Comparison of ENCODE assay signal across 10 cellular contexts in the genomic region with DNA sequence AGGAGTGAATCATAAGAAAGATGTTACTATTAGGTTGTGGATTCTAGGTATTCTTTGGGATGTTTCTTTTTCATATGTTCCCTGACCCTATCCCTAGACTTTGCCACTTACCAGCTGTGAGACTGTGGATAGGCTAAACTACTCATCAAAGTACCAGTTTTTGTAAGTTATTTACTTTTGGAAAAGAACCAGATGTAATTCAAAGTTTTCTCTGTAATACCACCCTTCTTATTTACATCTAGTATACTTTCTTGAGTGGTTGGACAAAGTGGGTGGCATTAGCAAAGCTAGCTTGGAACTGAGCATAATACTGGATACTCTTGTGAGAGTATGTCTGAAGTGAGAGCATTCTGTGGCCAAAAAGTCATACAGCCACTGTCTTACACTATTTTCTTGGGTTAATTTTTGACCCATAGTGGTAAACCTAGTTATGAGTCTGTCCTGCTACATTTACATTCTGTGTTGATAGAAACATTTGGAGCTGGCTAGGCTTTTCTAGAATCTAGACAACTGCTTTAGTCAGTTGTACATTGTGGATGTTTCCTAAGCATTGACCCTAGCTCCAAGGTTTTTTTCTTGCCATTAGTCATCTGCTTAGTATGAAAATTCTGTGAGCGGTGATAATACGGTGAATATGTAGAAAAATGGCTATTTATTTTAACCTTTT. TPM values are rescaled to one million over a fixed set of nuclear protein-coding genes. Genes with fewer than 3 reads are reported as not detected.
DNase-seq lines count a peak whose midpoint lies in the region; ATAC-seq, FAIRE-seq and TF ChIP-seq lines count a peak whose summit lies in the region.
"Had no signal": no experiment of that assay in that cellular context is flagged by ENCODE, and none has a peak within 500 bp of the region (broad histone marks: within the 10 kb centered on the region; RNA-seq: fewer than 3 reads in every experiment).

No MANE protein-coding gene starts in this region.

- no peaks in the 10 kb centered on the region for H3K9me3 ChIP-seq in left ventricle myocardium inferior (replicated peaks)

- TF ChIP-seq CTCF in left ventricle myocardium inferior (IDR thresholded peaks at IDR 0.05; ENCODE audit: borderline replicate concordance) = no peak

- intact Hi-C loops in left ventricle myocardium inferior (cut with micrococcal nuclease) (no loop called here), cardiac septum (cut with DNase I) (no loop called here)

- DNase-seq in left ventricle myocardium inferior (no peak), cardiac septum (ENCODE audit: low spot score) (no peak), dermis blood vessel endothelial cell (peak; percentile 33), GM12891 (ENCODE audit: insufficient read length, low spot score) (no peak), NCI-H2227 (lab: John Stamatoyannopoulos, UW; ENCODE audit: unreplicated experiment) (no peak), foreskin melanocyte (no peak)
- no peak for DNase-seq in stimulated activated CD4-positive, alpha-beta T cell treated with anti-CD3 and anti-CD28 coated beads, Interleukin-4, amount 100 ng/mL, for 4 hours
- DNase-seq: SW 1271 had no signal

- H3K27me3 ChIP-seq in left ventricle myocardium inferior (ENCODE audit: low read depth) = no peaks in the 10 kb centered on the region
- H3K27me3 ChIP-seq: BLaER1 had no signal

- peak overlapping the region; percentile 11 for H3K4me3 ChIP-seq in left ventricle myocardium inferior
- H3K4me3 ChIP-seq: BLaER1 had no signal

- ATAC-seq in HG03135 (IDR thresholded peaks at IDR 0.05; ENCODE audit: unreplicated experiment) = peak; percentile 90

- FAIRE-seq in GM12891 (lab: Jason Lieb, UNC) = no peak

- no peaks in the 10 kb centered on the region for H3K36me3 ChIP-seq in left ventricle myocardium inferior

- peaks cover 44% of the 10 kb centered on the region for H3K4me1 ChIP-seq in left ventricle myocardium inferior

- no peak for TF ChIP-seq POLR2A in GM12891 (IDR thresholded peaks at IDR 0.05; ENCODE audit: low read depth, low read length)

- H3K27ac ChIP-seq in left ventricle myocardium inferior (replicated peaks) = no peak overlapping the region
- H3K27ac ChIP-seq: BLaER1 had no signal

TF ChIP-seq in GM12891, 5 proteins besides CTCF, POLR2A, EP300 and RAD21:
- TF ChIP-seq POU2F2 (IDR thresholded peaks at IDR 0.05; ENCODE audit: low read depth, low read length) (no peak), TAF1 (IDR thresholded peaks at IDR 0.05; ENCODE audit: low read depth, low read length) (no peak), PAX5 (IDR thresholded peaks at IDR 0.05; ENCODE audit: insufficient read depth, low read length, severe bottlenecking) (no peak), POLR2AphosphoS5 (IDR thresholded peaks at IDR 0.05; ENCODE audit: low read depth, low read length) (no peak), SPI1 (IDR thresholded peaks at IDR 0.05; ENCODE audit: low read depth, low read length) (no peak)

RNA-seq across cellular contexts. Expression of a gene that starts 41.7 kb away (rescaled TPM):
- 9.4 TPM for total RNA-seq in left ventricle myocardium inferior
- 18.1 TPM for total RNA-seq in cardiac septum
- total RNA-seq in dermis blood vessel endothelial cell = 23.0 and 32.5 TPM in 2 replicates
- 7.3 TPM for polyA plus RNA-seq in GM12891 (2012; ENCODE audit: low read depth, missing spikeins)
